21 cellular contexts compared by ENCODE assay signal in genomic region chr2:234273887-234274584, GRCh38.
DNase-seq lines count a peak whose midpoint lies in the region; ATAC-seq and TF ChIP-seq lines count a peak whose summit lies in the region.
"Had no signal": no experiment of that assay in that cellular context is flagged by ENCODE, and none has a peak within 500 bp of the region (broad histone marks: within the 10 kb centered on the region; RNA-seq: fewer than 3 reads in every experiment).

No MANE protein-coding gene starts in this region.

- no peaks in the 10 kb centered on the region for H3K27me3 ChIP-seq in Panc1 (ENCODE audit: control insufficient read depth, insufficient read depth, low read length)
- H3K27me3 ChIP-seq: esophagus squamous epithelium had no signal

- peak overlapping the region; percentile 81 for H3K27ac Mint-ChIP-seq in activated T-helper 17 cell treated with anti-CD3 and anti-CD28 coated beads, Interleukin-2, amount 50 U/mL, for 72 hours
- H3K27ac Mint-ChIP-seq in naive thymus-derived CD8-positive, alpha-beta T cell = peak overlapping the region in 5 of 10 donors; percentile 38 to 88 (median 56)
- H3K27ac Mint-ChIP-seq: B cell; IgD-negative memory B cell; stimulated activated memory B cell treated with anti-CD40 and anti-IgM and Interleukin-4, amounts not matched to agents 10 μg/mL and 1 μg/mL and 100 μg/mL, for 72 hours had no signal

- intact Hi-C loops in Panc1 (cut with micrococcal nuclease; ENCODE audit: unreplicated experiment) = no loop called here

- peaks cover 9% of the 10 kb centered on the region; the same call in 1 of the 2 replicates for H3K4me1 ChIP-seq in Panc1 (ENCODE audit: control insufficient read depth, insufficient read depth, low read length)

- in situ Hi-C loops in Panc1 (cut with HindIII; ENCODE audit: low pct_unique_long_range_greater_than_20kb, low sequenced_read_pairs) = no loop called here

- H3K4me3 Mint-ChIP-seq in activated T-helper 17 cell treated with anti-CD3 and anti-CD28 coated beads, Interleukin-2, amount 50 U/mL, for 72 hours = peak overlapping the region; percentile 59
- peak overlapping the region in 6 of 10 donors; percentile 4 to 30 (median 23) for H3K4me3 Mint-ChIP-seq in naive thymus-derived CD8-positive, alpha-beta T cell
- H3K4me3 Mint-ChIP-seq: B cell; stimulated activated memory B cell treated with anti-CD40 and anti-IgM and Interleukin-4, amounts not matched to agents 10 μg/mL and 1 μg/mL and 100 μg/mL, for 72 hours had no signal

- TF ChIP-seq CTCF in Panc1 (IDR thresholded peaks at IDR 0.05) = no peak

- no peaks in the 10 kb centered on the region for H3K9me3 Mint-ChIP-seq in activated T-helper 17 cell treated with anti-CD3 and anti-CD28 coated beads, Interleukin-2, amount 50 U/mL, for 72 hours
- peaks cover 0 to 4% (median 0%) of the 10 kb centered on the region in 9 donors for H3K9me3 Mint-ChIP-seq in naive thymus-derived CD8-positive, alpha-beta T cell

- H3K9me3 ChIP-seq in Panc1 (ENCODE audit: control insufficient read depth, insufficient read depth, low read depth, low read length) = peaks cover 10% of the 10 kb centered on the region; the same call in 1 of the 2 replicates
- H3K9me3 ChIP-seq: esophagus squamous epithelium had no signal

- DNase-seq in activated CD4-positive, CD25-positive, alpha-beta regulatory T cell (lab: John Stamatoyannopoulos, UW) = no peak
- DNase-seq in Panc1 (ENCODE audit: low read depth, low spot score) (no peak), DMS79 (lab: John Stamatoyannopoulos, UW) (no peak), RKO (ENCODE audit: low spot score) (no peak), NOMO-1 (lab: John Stamatoyannopoulos, UW; ENCODE audit: unreplicated experiment in 2 of 2) (no peak)
- peak in 3 of 10 donors; percentile 16 to 23 (median 17) for DNase-seq in naive thymus-derived CD8-positive, alpha-beta T cell
- DNase-seq: amygdala; DMS 273 treated with DMSO at 0.1 percent for 48 hours; effector CD4-positive, alpha-beta T cell; esophagus squamous epithelium; GOT3; NCI-H526; SIG-M5; T1000; trophoblast cell had no signal

- no peaks in the 10 kb centered on the region for H3K27me3 Mint-ChIP-seq in activated T-helper 17 cell treated with anti-CD3 and anti-CD28 coated beads, Interleukin-2, amount 50 U/mL, for 72 hours
- H3K27me3 Mint-ChIP-seq in naive thymus-derived CD8-positive, alpha-beta T cell = no peaks in the 10 kb centered on the region

- H3K4me1 Mint-ChIP-seq in activated T-helper 17 cell treated with anti-CD3 and anti-CD28 coated beads, Interleukin-2, amount 50 U/mL, for 72 hours = peaks cover 42% of the 10 kb centered on the region
- H3K4me1 Mint-ChIP-seq in naive thymus-derived CD8-positive, alpha-beta T cell = peaks cover 24 to 61% (median 58%) of the 10 kb centered on the region in 4 donors
- H3K4me1 Mint-ChIP-seq: B cell, IgD-negative memory B cell had no signal

- no peaks in the 10 kb centered on the region for H3K36me3 Mint-ChIP-seq in activated T-helper 17 cell treated with anti-CD3 and anti-CD28 coated beads, Interleukin-2, amount 50 U/mL, for 72 hours (ENCODE audit: low read depth)
- H3K36me3 Mint-ChIP-seq in naive thymus-derived CD8-positive, alpha-beta T cell = no peaks in the 10 kb centered on the region
- H3K36me3 Mint-ChIP-seq: IgD-negative memory B cell; stimulated activated memory B cell treated with anti-CD40 and anti-IgM and Interleukin-4, amounts not matched to agents 10 μg/mL and 1 μg/mL and 100 μg/mL, for 72 hours had no signal

- no peak overlapping the region for H3K4me3 ChIP-seq in Panc1 (ENCODE audit: low read depth in 2 of 2, low read length in 2 of 2)
- H3K4me3 ChIP-seq: esophagus squamous epithelium had no signal

- POLR2A ChIA-PET in Panc1 (lab: Charles Lee) = no interaction called here
- POLR2A ChIA-PET in naive thymus-derived CD8-positive, alpha-beta T cell (lab: Charles Lee) = interaction anchor here (1.7 kb wide), 1 partner anchor 18 kb away, joined by 5 read pairs; no protein-coding TSS in a partner anchor

- H3K27ac ChIP-seq in Panc1 (ENCODE audit: low read length) = peak overlapping the region; percentile 58
- H3K27ac ChIP-seq: 22Rv1, esophagus squamous epithelium had no signal

- no TSS peak for BruUV-seq in Panc1 (replicated peaks; lab: Mats Ljungman, UMichigan)

- H3K36me3 ChIP-seq in Panc1 (ENCODE audit: control insufficient read depth, insufficient read depth, low read length) = no peaks in the 10 kb centered on the region
- H3K36me3 ChIP-seq: esophagus squamous epithelium had no signal

- ATAC-seq in activated CD4-positive, CD25-positive, alpha-beta regulatory T cell treated with anti-CD3 and anti-CD28 coated beads, Interleukin-2, amount 50 U/mL, for 24 hours = peak; percentile 10 to 37
- no peak for ATAC-seq in Panc1
- peak; percentile 57 for ATAC-seq in activated T-helper 17 cell treated with anti-CD3 and anti-CD28 coated beads, Interleukin-2, amount 50 U/mL, for 72 hours (replicated peaks)
- ATAC-seq in naive thymus-derived CD8-positive, alpha-beta T cell = peak in 1 of 2 donors; percentile 19
- ATAC-seq: stimulated activated memory B cell treated with anti-CD40 and anti-IgM and Interleukin-4, amounts not matched to agents 10 μg/mL and 1 μg/mL and 100 μg/mL, for 72 hours had no signal

- CTCF ChIA-PET in Panc1 (lab: Charles Lee) = no interaction called here
